ENCODE assay signal across 8 cellular contexts in the genomic region with DNA sequence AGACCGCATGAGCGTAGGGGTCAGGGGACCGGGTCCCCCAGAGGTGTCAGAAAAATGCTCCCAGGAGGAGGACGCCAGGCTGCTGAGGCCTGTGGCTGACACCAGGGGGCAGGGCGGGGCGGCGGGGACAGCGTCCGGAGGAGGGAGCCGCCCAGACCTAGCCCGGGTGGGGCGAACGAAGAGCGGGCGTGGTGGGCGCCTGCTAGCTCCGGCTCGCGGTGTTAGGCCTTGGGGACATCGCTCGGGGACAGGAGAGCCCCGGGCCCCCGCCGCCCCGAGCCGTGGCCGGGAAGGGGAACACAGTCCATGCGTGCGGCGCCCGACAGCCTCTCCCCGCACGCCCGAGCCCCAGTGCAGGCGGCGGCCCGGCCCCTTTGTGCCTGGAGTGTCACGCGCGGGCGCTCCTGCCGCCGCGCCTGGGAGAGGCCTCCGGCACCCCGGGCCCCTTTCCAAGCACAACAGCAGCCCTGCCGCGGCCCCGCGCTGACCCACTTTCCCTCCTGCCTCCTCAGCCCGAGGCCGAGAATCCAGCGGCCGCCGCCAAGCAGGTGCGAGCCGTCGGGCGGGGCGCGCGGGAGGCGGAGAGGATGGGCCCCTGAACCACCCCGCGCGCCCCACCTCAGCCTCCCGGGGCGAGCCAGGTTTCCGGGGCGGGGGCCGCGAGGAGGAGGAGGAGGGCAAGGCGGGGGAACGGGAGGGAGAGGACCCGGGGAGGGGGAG.
DNase-seq lines count a peak whose midpoint lies in the region; ATAC-seq, FAIRE-seq and TF ChIP-seq lines count a peak whose summit lies in the region.

No MANE protein-coding gene starts in this region.

- peak overlapping the region; percentile 8 for H3K4me3 Mint-ChIP-seq in astrocyte (ENCODE audit: unreplicated experiment)

- H2AFZ ChIP-seq in astrocyte (ENCODE audit: low read depth, low read length): peak overlapping the region; percentile 66

- H3K4me1 Mint-ChIP-seq in astrocyte (ENCODE audit: low read depth, unreplicated experiment): no peaks in the 10 kb centered on the region

- H3K9me3 ChIP-seq in astrocyte (ENCODE audit: insufficient read depth, low read depth, low read length): no peaks in the 10 kb centered on the region
- no peaks in the 10 kb centered on the region for H3K9me3 ChIP-seq in gastrocnemius medialis

- peak; percentile 71 to 74 for ATAC-seq in gastrocnemius medialis

- H3K4me3 ChIP-seq in HFF-Myc (replicated peaks; ENCODE audit: low read depth, low read length): peak overlapping the region; percentile 41
- peak overlapping the region; percentile 33 for H3K4me3 ChIP-seq in astrocyte (ENCODE audit: insufficient read depth, low read depth, low read length)
- peak overlapping the region; percentile 55 to 67 (median 59) for H3K4me3 ChIP-seq in gastrocnemius medialis

- intact Hi-C loops in gastrocnemius medialis (cut with DNase I; ENCODE audit: low total_unique reads): loop anchor here (1.0 to 10.0 kb wide), 8 partner anchors 45 to 311 kb away; partner anchors contain the start of genes FAN1, KLF13 and MTMR10

- H4K20me1 ChIP-seq in astrocyte (ENCODE audit: insufficient read depth, low read length): no peaks in the 10 kb centered on the region

- H3K9me3 Mint-ChIP-seq in astrocyte (ENCODE audit: unreplicated experiment): no peaks in the 10 kb centered on the region

- H3K27ac ChIP-seq in astrocyte (ENCODE audit: low read depth, low read length) (no peak overlapping the region), gastrocnemius medialis (peak overlapping the region; percentile 83 to 94 (median 92))

- peaks cover 3% of the 10 kb centered on the region for H3K4me1 ChIP-seq in astrocyte (ENCODE audit: insufficient read depth, low read length)
- H3K4me1 ChIP-seq in gastrocnemius medialis: peaks cover 12 to 20% of the 10 kb centered on the region in 2 donors

- no peaks in the 10 kb centered on the region for H3K79me2 ChIP-seq in astrocyte (ENCODE audit: insufficient read depth, low read length)

- TF ChIP-seq POLR2A in GM12891 (IDR thresholded peaks at IDR 0.05; ENCODE audit: low read depth, low read length) (no peak), gastrocnemius medialis (IDR thresholded peaks at IDR 0.05) (peak; percentile 61 to 69)

- H3K36me3 ChIP-seq in astrocyte (ENCODE audit: insufficient read depth, low read length) (no peaks in the 10 kb centered on the region), gastrocnemius medialis (no peaks in the 10 kb centered on the region)

- H3K27me3 ChIP-seq in astrocyte (ENCODE audit: insufficient read depth, low read length): no peaks in the 10 kb centered on the region
- H3K27me3 ChIP-seq in gastrocnemius medialis: no peaks in the 10 kb centered on the region

- H3K4me2 ChIP-seq in astrocyte (ENCODE audit: low read length): peak overlapping the region; percentile 77

- TF ChIP-seq CTCF in HFF-Myc (IDR thresholded peaks at IDR 0.05; ENCODE audit: low read depth, low read length, missing control alignments) (peak; percentile 75), astrocyte (IDR thresholded peaks at IDR 0.05; ENCODE audit: insufficient read depth, low read depth, low read length) (peak; percentile 22), gastrocnemius medialis (IDR thresholded peaks at IDR 0.05 in 4 of 5, conservative IDR thresholded peaks at IDR 0.05 in 1 of 5) (peak; percentile 88 to 95 (median 90))

- in situ Hi-C loops in gastrocnemius medialis (cut with MboI; ENCODE audit: low sequenced_read_pairs in 4 of 4): loop anchor here in 3 of 4 donors (10.0 to 25.0 kb wide), 4 partner anchors 109 to 222 kb away; partner anchors contain the start of gene KLF13 (in 2 of the 3)

- DNase-seq in GM12891 (ENCODE audit: insufficient read length, low spot score) (peak; percentile 90), HFF-Myc (ENCODE audit: extremely low read depth, low read depth) (no peak), MV-4-11 (lab: John Stamatoyannopoulos, UW) (peak; percentile 69), T1000 (lab: John Stamatoyannopoulos, UW) (peak; percentile 42), astrocyte (ENCODE audit: low read depth) (peak; percentile 12), hypothalamus (lab: John Stamatoyannopoulos, UW) (peak in 45 of 51 donors; percentile 12 to 87 (median 62)), gastrocnemius medialis (peak; percentile 82 to 83), DMS153 treated with DMSO at 0.1 percent for 48 hours (lab: John Stamatoyannopoulos, UW; ENCODE audit: unreplicated experiment) (no peak)

- peak; percentile 96 for FAIRE-seq in GM12891 (lab: Jason Lieb, UNC)
- FAIRE-seq in astrocyte (lab: Jason Lieb, UNC): no peak

- peaks cover 33% of the 10 kb centered on the region for H3K27me3 Mint-ChIP-seq in astrocyte (ENCODE audit: low read depth, unreplicated experiment)

- no peak overlapping the region for H3K27ac Mint-ChIP-seq in astrocyte (ENCODE audit: unreplicated experiment)

- H3K9ac ChIP-seq in astrocyte (ENCODE audit: low read length): no peak overlapping the region

- H3K36me3 Mint-ChIP-seq in astrocyte (ENCODE audit: low read depth, unreplicated experiment): no peaks in the 10 kb centered on the region

TF ChIP-seq in GM12891, 5 proteins besides CTCF, POLR2A, EP300 and RAD21:
- TF ChIP-seq SPI1 (IDR thresholded peaks at IDR 0.05; ENCODE audit: low read depth, low read length) (no peak), PAX5 (IDR thresholded peaks at IDR 0.05; ENCODE audit: insufficient read depth, low read length, severe bottlenecking) (peak; percentile 53), TAF1 (IDR thresholded peaks at IDR 0.05; ENCODE audit: low read depth, low read length) (0 out of 2 replicates have a peak, but pooled peaks have one; percentile 11)

Comparison
In these comparisons a context has a peak if more than half of its experiments do, and no peak if none do; other contexts are left out.
1. DNase-seq: peak in GM12891 (single experiment), MV-4-11 (single experiment), T1000 (single experiment), astrocyte (single experiment), hypothalamus (45 of 51) and gastrocnemius medialis (2 of 2); none in HFF-Myc (single experiment) and DMS153 treated with DMSO at 0.1 percent for 48 hours (single experiment).
2. CTCF ChIP-seq: peak in every context shown above with its lines; median percentile 90 in gastrocnemius medialis; 75 in HFF-Myc; 22 in astrocyte.
3. Peak in every context shown above with its lines, with median percentiles within 50 percentile points of each other: H3K4me3 ChIP-seq.